ENCODE assay signal across 20 cellular contexts in the genomic region with DNA sequence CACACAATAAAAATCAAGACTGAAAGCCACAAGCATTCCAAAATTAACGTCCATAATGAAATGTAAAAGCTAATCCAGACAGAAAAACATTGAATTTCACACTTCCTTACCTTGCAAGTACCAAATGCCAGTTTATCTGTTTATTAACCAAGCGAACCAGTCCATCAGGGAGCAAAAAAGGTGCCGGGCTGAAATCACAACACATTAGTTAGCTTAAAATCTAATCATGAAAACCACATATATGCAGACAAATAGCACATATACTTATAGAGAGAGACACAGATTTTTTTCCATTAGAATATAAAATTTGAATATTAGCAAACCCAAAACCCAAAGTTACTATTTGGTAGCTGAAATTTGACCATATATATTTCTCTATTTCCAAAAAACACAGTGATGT. TPM values are rescaled to one million over a fixed set of nuclear protein-coding genes. Genes with fewer than 3 reads are reported as not detected.
A peak's percentile ranks its signal among the peaks of the same experiment; 100 is the strongest.
DNase-seq lines count a peak whose midpoint lies in the region; ATAC-seq, FAIRE-seq and TF ChIP-seq lines count a peak whose summit lies in the region.
"Had no signal": no experiment of that assay in that cellular context is flagged by ENCODE, and none has a peak within 500 bp of the region (broad histone marks: within the 10 kb centered on the region; RNA-seq: fewer than 3 reads in every experiment).

No MANE protein-coding gene starts in this region.

- no peak for ATAC-seq in K562
- ATAC-seq in GM18861 (IDR thresholded peaks at IDR 0.05; ENCODE audit: unreplicated experiment) = no peak
- no peak for ATAC-seq in left lobe of liver
- ATAC-seq in GM19351 (IDR thresholded peaks at IDR 0.05; ENCODE audit: unreplicated experiment) = no peak
- ATAC-seq: GM23338 had no signal

- TF ChIP-seq CTCF in A673 (conservative IDR thresholded peaks at IDR 0.05; ENCODE audit: low read depth, low read length) (no peak), Loucy (conservative IDR thresholded peaks at IDR 0.05; ENCODE audit: low read length) (no peak), K562 (IDR thresholded peaks at IDR 0.05 in 2 of 3, conservative IDR thresholded peaks at IDR 0.05 in 1 of 3; ENCODE audit: insufficient read depth in 2 of 3, low read depth in 1 of 3, low read length in 3 of 3) (no peak), keratinocyte (optimal IDR thresholded peaks at IDR 0.05 in 1 of 3, IDR thresholded peaks at IDR 0.05 in 1 of 3, conservative IDR thresholded peaks at IDR 0.05 in 1 of 3; ENCODE audit: extremely low read depth in 1 of 3, insufficient read depth in 2 of 3, low read length in 3 of 3) (no peak)

- peak overlapping the region; percentile 94 for H3K4me2 ChIP-seq in Loucy (ENCODE audit: low read depth, low read length, poor library complexity, severe bottlenecking)
- peak overlapping the region; percentile 78 for H3K4me2 ChIP-seq in K562 (ENCODE audit: insufficient read depth, low read length)
- no peak overlapping the region for H3K4me2 ChIP-seq in keratinocyte (ENCODE audit: control insufficient read depth, extremely low read depth, insufficient read depth, low read depth, low read length)
- H3K4me2 ChIP-seq: GM23338 had no signal

- intact Hi-C loops in A673 (cut with micrococcal nuclease; ENCODE audit: unreplicated experiment) = no loop called here
- intact Hi-C loops in K562 (cut with micrococcal nuclease) = no loop called here

- H3F3A ChIP-seq in Loucy (ENCODE audit: low read depth) = peaks cover 3% of the 10 kb centered on the region; the same call in 1 of the 2 replicates

- H3K4me1 ChIP-seq in A673 (ENCODE audit: insufficient read depth, low read length, poor library complexity, severe bottlenecking) = peaks cover 5% of the 10 kb centered on the region
- peaks cover 47% of the 10 kb centered on the region for H3K4me1 ChIP-seq in Loucy (ENCODE audit: insufficient read depth, low read length, poor library complexity, severe bottlenecking)
- peaks cover 16 to 35% of the 10 kb centered on the region in 2 experiments for H3K4me1 ChIP-seq in K562 (replicated peaks in 1 of 2; ENCODE audit: control insufficient read depth in 2 of 2, insufficient read depth in 2 of 2, low read length in 2 of 2)
- peaks cover 12% of the 10 kb centered on the region for H3K4me1 ChIP-seq in keratinocyte (ENCODE audit: control insufficient read depth, extremely low read depth, insufficient read depth, low read length)

- TF ChIP-seq RAD21 in K562 (CRISPR knock-in tag; conservative IDR thresholded peaks at IDR 0.05 in 1 of 2, IDR thresholded peaks at IDR 0.05 in 1 of 2) = no peak

- no peaks in the 10 kb centered on the region for H3K27me3 ChIP-seq in A673 (replicated peaks; ENCODE audit: insufficient read depth, low read depth, low read length, poor library complexity)
- no peaks in the 10 kb centered on the region for H3K27me3 ChIP-seq in Loucy (ENCODE audit: insufficient read depth, low read length, poor library complexity, severe bottlenecking)
- H3K27me3 ChIP-seq in K562 (ENCODE audit: control insufficient read depth in 2 of 2, insufficient read depth in 2 of 2, low read length in 2 of 2) = no peaks in the 10 kb centered on the region
- H3K27me3 ChIP-seq in keratinocyte (ENCODE audit: control insufficient read depth, extremely low read depth, insufficient read depth, low read length) = no peaks in the 10 kb centered on the region
- H3K27me3 ChIP-seq: BE2C had no signal

- in situ Hi-C loops in K562 (cut with MboI) = no loop called here

- no peak for TF ChIP-seq EP300 in K562 (IDR thresholded peaks at IDR 0.05; ENCODE audit: low read length)

- peaks cover 53% of the 10 kb centered on the region for H3K79me2 ChIP-seq in Loucy (ENCODE audit: insufficient read depth, low read length)
- H3K79me2 ChIP-seq in K562 (ENCODE audit: control insufficient read depth, insufficient read depth, low read length) = peaks cover 80% of the 10 kb centered on the region
- peaks cover 19% of the 10 kb centered on the region for H3K79me2 ChIP-seq in keratinocyte (ENCODE audit: control insufficient read depth, insufficient read depth, low read length)

- no peaks in the 10 kb centered on the region for H3K9me3 ChIP-seq in A673 (ENCODE audit: low read depth, low read length, poor library complexity, severe bottlenecking)
- H3K9me3 ChIP-seq in Loucy (ENCODE audit: insufficient read depth, low read depth, low read length) = no peaks in the 10 kb centered on the region
- H3K9me3 ChIP-seq in K562 (replicated peaks; ENCODE audit: control insufficient read depth, insufficient read depth, low read depth, low read length) = no peaks in the 10 kb centered on the region
- H3K9me3 ChIP-seq in keratinocyte (ENCODE audit: control insufficient read depth, low read depth, low read length) = no peaks in the 10 kb centered on the region
- H3K9me3 ChIP-seq: BE2C, Caco-2 had no signal

- no peak for FAIRE-seq in K562 (lab: Jason Lieb, UNC)
- FAIRE-seq in keratinocyte (lab: Jason Lieb, UNC) = no peak
- FAIRE-seq: D721Med, G401.6, GM12891, H54 had no signal

- no peaks in the 10 kb centered on the region for H3K9me1 ChIP-seq in K562 (ENCODE audit: control insufficient read depth, insufficient read depth, low read length)
- H3K9me1 ChIP-seq in keratinocyte (ENCODE audit: control insufficient read depth, extremely low read depth, insufficient read depth, low read length) = no peaks in the 10 kb centered on the region

- BruUV-seq in A673 (replicated peaks; lab: Mats Ljungman, UMichigan) (no TSS peak), K562 (replicated peaks; lab: Mats Ljungman, UMichigan) (no TSS peak)

- H3K36me3 ChIP-seq in A673 (ENCODE audit: insufficient read depth, low read length, poor library complexity, severe bottlenecking) (no peaks in the 10 kb centered on the region), Loucy (ENCODE audit: insufficient read depth, low read length) (peaks cover 30% of the 10 kb centered on the region), K562 (ENCODE audit: control insufficient read depth, insufficient read depth, low read length) (peaks cover 70% of the 10 kb centered on the region), keratinocyte (ENCODE audit: control insufficient read depth in 2 of 2, extremely low read depth in 1 of 2, insufficient read depth in 2 of 2, low read length in 2 of 2) (peaks cover 4 to 5% of the 10 kb centered on the region in 2 experiments)

- H3K4me3 ChIP-seq in A673 (ENCODE audit: low read depth, low read length, poor library complexity, severe bottlenecking) (no peak overlapping the region), Loucy (ENCODE audit: low read length, poor library complexity, severe bottlenecking) (peak overlapping the region; percentile 86), K562 (peak overlapping the region; percentile 9; the same call in 1 of the 2 replicates), keratinocyte (ENCODE audit: control insufficient read depth in 2 of 3, extremely low read depth in 1 of 3, insufficient read depth in 2 of 3, low read depth in 1 of 3, low read length in 3 of 3) (no peak overlapping the region)
- H3K4me3 ChIP-seq: GM23338 had no signal

- CTCF ChIA-PET in A673 (lab: Charles Lee) = no interaction called here
- CTCF ChIA-PET in K562 (lab: Yijun Ruan, JAX; ENCODE audit: low intra/inter-chr PET ratio) = no interaction called here

- no peak for DNase-seq in A673 (ENCODE audit: low spot score)
- no peak for DNase-seq in K562 (ENCODE audit: extremely low read depth in 1 of 4, low spot score in 3 of 4)
- no peak for DNase-seq in keratinocyte (ENCODE audit: low read depth, low spot score)
- DNase-seq in NCI-H1105 (lab: John Stamatoyannopoulos, UW) = no peak
- DNase-seq in left lobe of liver (ENCODE audit: low spot score) = no peak
- DNase-seq: ACHN; BE2C; C1 segment of cervical spinal cord; Caco-2; CD4-positive, CD25-positive, alpha-beta regulatory T cell; HCEC 1CT had no signal

- dilution Hi-C loops in keratinocyte (cut with MboI; ENCODE audit: extremely low pct_ligation_motif_present, low sequenced_read_pairs) = no loop called here

- TF ChIP-seq POLR2A in K562 (conservative IDR thresholded peaks at IDR 0.05) = no peak

- peak overlapping the region; percentile 49 for H3K27ac ChIP-seq in A673 (ENCODE audit: low read depth, low read length, poor library complexity, severe bottlenecking)
- H3K27ac ChIP-seq in K562 (ENCODE audit: extremely low read depth, low read depth, low read length) = peak overlapping the region; percentile 95
- H3K27ac ChIP-seq in keratinocyte (ENCODE audit: control insufficient read depth, insufficient read depth, low read length) = peak overlapping the region; percentile 53
- H3K27ac ChIP-seq: HL-60 had no signal

- no peaks in the 10 kb centered on the region for H3K9me2 ChIP-seq in Loucy (replicated peaks; ENCODE audit: low read depth, low read length)

- H2AFZ ChIP-seq in Loucy (ENCODE audit: low read length) (no peak overlapping the region), K562 (ENCODE audit: low read depth, low read length) (no peak overlapping the region), keratinocyte (ENCODE audit: control insufficient read depth, low read length) (no peak overlapping the region)
- H2AFZ ChIP-seq: GM23338 had no signal

- 10% methylated on average over 3 of the region's 3 CpGs for WGBS in K562 (ENCODE audit: insufficient coverage, low coverage, missing lambda C conversion rate)

- H3K9ac ChIP-seq in Loucy (ENCODE audit: low read depth, low read length, poor library complexity, severe bottlenecking) = peak overlapping the region; percentile 82
- peak overlapping the region in 1 of 2 experiments; percentile 76; a peak in 2 of 4 replicates for H3K9ac ChIP-seq in K562 (ENCODE audit: insufficient read depth in 1 of 2, low read depth in 2 of 2, low read length in 2 of 2)
- no peak overlapping the region for H3K9ac ChIP-seq in keratinocyte (ENCODE audit: control insufficient read depth, extremely low read depth, insufficient read depth, low read length)

- POLR2A ChIA-PET in A673 (lab: Charles Lee; ENCODE audit: low non-redundant PET) (no interaction called here), K562 (lab: Yijun Ruan, JAX) (interaction anchor here (0.7 to 2.7 kb wide), 11 partner anchors 8 to 523 kb away, joined by 3 to 13 read pairs (median 4); a partner anchor contains a TSS)

- H4K20me1 ChIP-seq in Loucy (ENCODE audit: insufficient read depth, low read length, poor library complexity, severe bottlenecking) = no peaks in the 10 kb centered on the region
- no peaks in the 10 kb centered on the region for H4K20me1 ChIP-seq in K562 (replicated peaks; ENCODE audit: control insufficient read depth, insufficient read depth, low read length)
- no peaks in the 10 kb centered on the region for H4K20me1 ChIP-seq in keratinocyte (ENCODE audit: control insufficient read depth, extremely low read depth, insufficient read depth, low read length)

RNA-seq across cellular contexts. Expression of a gene that starts 7.2 kb away (rescaled TPM):
- total RNA-seq in A673 (2021) (37.5 and 38.7 TPM in 2 replicates), K562 (2014; rRNA removed) (69.9 and 79.6 TPM in 2 replicates), K562 (2014; rRNA removed; fragmentation: Illumina TruSeq; extraction: Trizol) (90.3 and 91.4 TPM in 2 replicates), K562 (2015; rRNA removed; fragmentation: Illumina TruSeq; extraction: Trizol) (90.1 and 94.4 TPM in 2 replicates), K562 (2021) (91.2 and 95.8 TPM in 2 replicates), left lobe of liver (19.5 TPM)
- 91.7 and 241 TPM in 2 replicates for total RNA-seq in K562 (2011; cell fraction: chromatin; rRNA removed; ENCODE audit: low replicate concordance)
- total RNA-seq in K562 (2011; cell fraction: nucleolus; rRNA removed) = 43.5 and 55.7 TPM in 2 replicates
- total RNA-seq in K562 (2011; cell fraction: nucleoplasm; rRNA removed) = 65.8 and 79.2 TPM in 2 replicates
- polyA plus RNA-seq in K562 (2011; rRNA removed) (55.3 and 56.7 TPM in 2 replicates), K562 (2014; fragmentation: Illumina TruSeq; extraction: Trizol) (63.7 and 70.8 TPM in 2 replicates), K562 (2014; fragmentation: Nextera tagmentation; extraction: Ambion mirVana) (10 to 100 TPM; 15.3 to 33.5 TPM), K562 (2014; rRNA removed) (43.1 and 49.5 TPM in 2 replicates), keratinocyte (24.5 to 28.1 TPM (median 27.9 TPM) in 3 replicates)
- polyA plus RNA-seq in K562 (2011; cell fraction: cytosol; rRNA removed) = 40.2 and 57.1 TPM in 2 replicates
- polyA plus RNA-seq in K562 (2011; cell fraction: nucleus; rRNA removed) = 61.7 and 63.2 TPM in 2 replicates
- polyA plus RNA-seq in K562 (2012) = 55.4 and 126 TPM in 2 replicates
- 182 and 229 TPM in 2 replicates for polyA minus RNA-seq in K562 (2011; rRNA and poly(A)+ RNA removed)
- polyA minus RNA-seq in K562 (2011; cell fraction: cytosol; rRNA and poly(A)+ RNA removed) = 75.2 and 76.4 TPM in 2 replicates
- 67.5 and 123 TPM in 2 replicates for polyA minus RNA-seq in K562 (2011; cell fraction: nucleus; rRNA and poly(A)+ RNA removed)
- polyA plus RNA-seq in keratinocyte (2011; ENCODE audit: low read depth) = 15.7 TPM
- 10.5 and 15.0 TPM in 2 replicates for polyA plus RNA-seq in keratinocyte (2011; cell fraction: cytosol; rRNA removed)
- polyA plus RNA-seq in keratinocyte (2011; cell fraction: nucleus; rRNA removed) = 56.1 and 56.3 TPM in 2 replicates
- polyA plus RNA-seq in keratinocyte (2012; ENCODE audit: low replicate concordance) = 21.5 and 29.9 TPM in 2 replicates
- 47.7 to 84.9 TPM (median 70.4 TPM) in 3 replicates for polyA minus RNA-seq in keratinocyte
- polyA minus RNA-seq in keratinocyte (2011; cell fraction: cytosol; rRNA and poly(A)+ RNA removed) = 26.5 TPM
- polyA minus RNA-seq in keratinocyte (2011; cell fraction: nucleus; rRNA and poly(A)+ RNA removed) = 69.6 and 114 TPM in 2 replicates

RNA-seq across cellular contexts. Expression of a gene that starts 37.7 kb away (rescaled TPM):
- total RNA-seq in A673 (2021) (152 and 154 TPM in 2 replicates), K562 (2014; rRNA removed) (116 and 118 TPM in 2 replicates), K562 (2014; rRNA removed; fragmentation: Illumina TruSeq; extraction: Trizol) (277 and 293 TPM in 2 replicates), K562 (2015; rRNA removed; fragmentation: Illumina TruSeq; extraction: Trizol) (212 and 232 TPM in 2 replicates), K562 (2021) (190 and 203 TPM in 2 replicates), left lobe of liver (33.0 TPM)
- 46.4 and 156 TPM in 2 replicates for total RNA-seq in K562 (2011; cell fraction: chromatin; rRNA removed; ENCODE audit: low replicate concordance)
- total RNA-seq in K562 (2011; cell fraction: nucleolus; rRNA removed) = 25.7 and 32.1 TPM in 2 replicates
- total RNA-seq in K562 (2011; cell fraction: nucleoplasm; rRNA removed) = 53.1 and 62.4 TPM in 2 replicates
- polyA plus RNA-seq in K562 (2011; rRNA removed) (143 and 249 TPM in 2 replicates), K562 (2014; fragmentation: Illumina TruSeq; extraction: Trizol) (217 and 239 TPM in 2 replicates), K562 (2014; fragmentation: Nextera tagmentation; extraction: Ambion mirVana) (100 to 1,000 TPM; 172 to 265 TPM), K562 (2014; rRNA removed) (176 and 184 TPM in 2 replicates), keratinocyte (73.9 to 140 TPM (median 104 TPM) in 3 replicates)
- polyA plus RNA-seq in K562 (2011; cell fraction: cytosol; rRNA removed) = 32.5 and 67.6 TPM in 2 replicates
- polyA plus RNA-seq in K562 (2011; cell fraction: nucleus; rRNA removed) = 41.8 and 80.5 TPM in 2 replicates
- 113 and 183 TPM in 2 replicates for polyA plus RNA-seq in K562 (2012)
- 229 and 258 TPM in 2 replicates for polyA minus RNA-seq in K562 (2011; rRNA and poly(A)+ RNA removed)
- polyA minus RNA-seq in K562 (2011; cell fraction: cytosol; rRNA and poly(A)+ RNA removed) = 54.7 and 90.4 TPM in 2 replicates
- polyA minus RNA-seq in K562 (2011; cell fraction: nucleus; rRNA and poly(A)+ RNA removed) = 44.2 and 74.3 TPM in 2 replicates
- polyA plus RNA-seq in keratinocyte (2011; ENCODE audit: low read depth) = 131 TPM
- polyA plus RNA-seq in keratinocyte (2011; cell fraction: cytosol; rRNA removed) = 80.0 and 140 TPM in 2 replicates
- 88.1 and 123 TPM in 2 replicates for polyA plus RNA-seq in keratinocyte (2011; cell fraction: nucleus; rRNA removed)
- 70.7 and 98.6 TPM in 2 replicates for polyA plus RNA-seq in keratinocyte (2012; ENCODE audit: low replicate concordance)
- polyA minus RNA-seq in keratinocyte = 9.6 to 79.2 TPM (median 28.2 TPM) in 3 replicates
- 45.5 TPM for polyA minus RNA-seq in keratinocyte (2011; cell fraction: cytosol; rRNA and poly(A)+ RNA removed)
- polyA minus RNA-seq in keratinocyte (2011; cell fraction: nucleus; rRNA and poly(A)+ RNA removed) = 26.5 and 57.1 TPM in 2 replicates

Comparison
In these comparisons a context has a peak if more than half of its experiments do, and no peak if none do; other contexts are left out.
1. H3K4me3 ChIP-seq: peak in Loucy (single experiment) and K562 (single experiment); none in A673 (single experiment) and keratinocyte (0 of 3).
2. Peak in every context shown above with its lines, with median percentiles within 50 percentile points of each other: H3K27ac ChIP-seq.